ENCODE assay signal across 1 cellular context in genomic region chr3:45736707-45737106, GRCh38.
TF ChIP-seq lines count a peak whose summit lies in the region.

No MANE protein-coding gene starts in this region.

TF ChIP-seq in WTC11, 78 proteins besides CTCF, POLR2A, EP300 and RAD21 (continued from another document):
- TF ChIP-seq PRDM15 (CRISPR knock-in tag; IDR thresholded peaks at IDR 0.05) = no peak
- TF ChIP-seq ZBTB43 (CRISPR knock-in tag; IDR thresholded peaks at IDR 0.05) = no peak
- TF ChIP-seq ZNF232 (CRISPR knock-in tag; IDR thresholded peaks at IDR 0.05) = no peak
- no peak for TF ChIP-seq ZMAT4 (CRISPR knock-in tag; IDR thresholded peaks at IDR 0.05)
